8 cellular contexts compared by ENCODE assay signal in the genomic region with DNA sequence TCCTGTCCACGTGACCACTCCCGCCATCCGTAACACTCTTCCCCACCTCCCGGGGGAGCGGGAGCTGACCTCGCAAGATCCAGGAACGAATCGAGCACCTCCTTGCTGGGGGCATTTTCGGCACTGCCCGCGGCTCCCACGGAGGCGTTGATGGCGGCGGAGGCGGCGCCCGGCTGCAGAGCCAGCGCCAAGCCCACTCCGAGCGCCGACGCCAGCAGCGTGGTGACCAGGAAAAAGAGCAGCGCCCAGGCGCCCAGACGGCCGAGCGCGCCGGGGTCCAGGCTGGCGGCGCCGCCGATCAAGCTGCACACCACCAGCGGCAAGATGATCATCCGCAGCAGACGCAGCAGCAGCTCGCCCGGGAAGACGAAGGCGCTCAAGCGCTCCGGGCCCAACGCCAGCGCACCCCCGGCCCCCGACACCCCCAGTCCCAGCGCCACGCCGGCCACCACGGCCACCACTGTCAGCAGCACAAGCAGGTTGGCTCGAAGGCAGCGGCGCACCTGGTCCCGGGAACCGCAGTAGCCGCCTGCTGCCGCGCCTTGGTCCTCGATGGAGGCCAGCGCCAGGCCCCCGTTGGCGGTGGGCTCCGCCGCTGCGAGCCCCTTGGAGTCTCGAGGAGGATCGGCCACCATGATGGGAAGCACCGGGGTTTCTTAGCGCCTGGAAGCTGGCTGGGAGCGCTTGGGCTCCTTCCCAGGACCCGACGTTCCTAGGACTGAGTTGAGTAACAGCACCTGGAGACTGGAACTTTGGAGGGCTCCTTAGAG. TPM values are rescaled to one million over a fixed set of nuclear protein-coding genes. Genes with fewer than 3 reads are reported as not detected.
DNase-seq lines count a peak whose midpoint lies in the region; ATAC-seq, FAIRE-seq and TF ChIP-seq lines count a peak whose summit lies in the region.

No MANE protein-coding gene starts in this region.

- H2AFZ ChIP-seq in SK-N-SH (ENCODE audit: low read depth) (no peak overlapping the region), K562 (ENCODE audit: low read depth, low read length) (no peak overlapping the region)

- H3K9me3 ChIP-seq in BLaER1 (no peaks in the 10 kb centered on the region), SK-N-SH (no peaks in the 10 kb centered on the region), K562 (replicated peaks; ENCODE audit: control insufficient read depth, insufficient read depth, low read depth, low read length) (no peaks in the 10 kb centered on the region), small intestine (ENCODE audit: control insufficient read depth, low read depth) (no peaks in the 10 kb centered on the region)

- BruUV-seq in K562 (replicated peaks; lab: Mats Ljungman, UMichigan): no TSS peak

- H3F3A ChIP-seq in SK-N-SH (replicated peaks; ENCODE audit: insufficient read depth): peaks cover 25% of the 10 kb centered on the region

- H3K79me2 ChIP-seq in SK-N-SH (ENCODE audit: insufficient read depth) (peaks cover 59% of the 10 kb centered on the region), K562 (ENCODE audit: control insufficient read depth, insufficient read depth, low read length) (peaks cover 61% of the 10 kb centered on the region)

- FAIRE-seq in K562 (lab: Jason Lieb, UNC) (no peak), small intestine (lab: Jason Lieb, UNC) (no peak)

- H3K9ac ChIP-seq in BLaER1 (peak overlapping the region; percentile 99), SK-N-SH (peak overlapping the region; percentile 91), K562 (ENCODE audit: insufficient read depth in 1 of 2, low read depth in 2 of 2, low read length in 2 of 2) (peak overlapping the region; percentile 99)

- WGBS in SK-N-SH (ENCODE audit: low lambda C conversion rate): 0% methylated on average over 15 of the region's 74 CpGs
- WGBS in K562 (ENCODE audit: insufficient coverage, low coverage, missing lambda C conversion rate): 0% methylated on average over 58 of the region's 74 CpGs
- WGBS in small intestine, 3 donors: 0 to 1% (median 1%) methylated on average over 63 to 74 of the region's 74 CpGs

- H3K4me3 ChIP-seq in BLaER1 (peak overlapping the region; percentile 89), SK-N-SH (ENCODE audit: low read depth in 2 of 2, low read length in 1 of 2) (peak overlapping the region; percentile 62 to 95), K562 (peak overlapping the region; percentile 91), small intestine (ENCODE audit: low read depth in 1 of 2, low read length in 2 of 2) (peak overlapping the region; percentile 56 to 92)

- H4K20me1 ChIP-seq in BLaER1: peaks cover 58% of the 10 kb centered on the region
- peaks cover 9% of the 10 kb centered on the region; the same call in 1 of the 2 replicates for H4K20me1 ChIP-seq in SK-N-SH (ENCODE audit: insufficient read depth)
- peaks cover 43% of the 10 kb centered on the region for H4K20me1 ChIP-seq in K562 (replicated peaks; ENCODE audit: control insufficient read depth, insufficient read depth, low read length)

- TF ChIP-seq POLR2A in K562 (conservative IDR thresholded peaks at IDR 0.05): no peak

- H3K27ac ChIP-seq in BLaER1 (peak overlapping the region; percentile 95), SK-N-SH (ENCODE audit: low read depth in 2 of 2, low read length in 1 of 2) (peak overlapping the region; percentile 87 to 92), K562 (ENCODE audit: extremely low read depth, low read depth, low read length) (peak overlapping the region; percentile 95), small intestine (ENCODE audit: low read depth in 1 of 2, low read length in 1 of 2) (peak overlapping the region; percentile 2 to 85)

- intact Hi-C loops in K562 (cut with micrococcal nuclease): loop anchor here (5.0 kb wide), 1 partner anchor 40 kb away; no protein-coding TSS in a partner anchor

- H3K4me2 ChIP-seq in BLaER1 (peak overlapping the region; percentile 92), SK-N-SH (peak overlapping the region; percentile 98), K562 (ENCODE audit: insufficient read depth, low read length) (peak overlapping the region; percentile 92)

- in situ Hi-C loops in K562 (cut with MboI): no loop called here

- TF ChIP-seq CTCF in SK-N-SH (IDR thresholded peaks at IDR 0.05) (no peak), K562 (IDR thresholded peaks at IDR 0.05 in 2 of 3, conservative IDR thresholded peaks at IDR 0.05 in 1 of 3; ENCODE audit: insufficient read depth in 2 of 3, low read depth in 1 of 3, low read length in 3 of 3) (no peak)

- POLR2A ChIA-PET in SK-N-SH (lab: Yijun Ruan, JAX): interaction anchor here (0.6 to 1.5 kb wide), 4 partner anchors 40 to 53 kb away, joined by 3 to 6 read pairs (median 4); no protein-coding TSS in a partner anchor
- POLR2A ChIA-PET in K562 (lab: Yijun Ruan, JAX): interaction anchor here (0.6 to 5.9 kb wide), 34 partner anchors 9 to 1786 kb away, joined by 3 to 89 read pairs (median 4); partner anchors contain the start of genes DACT3 and ZC3H4

- H3K9me1 ChIP-seq in K562 (ENCODE audit: control insufficient read depth, insufficient read depth, low read length): peaks cover 5% of the 10 kb centered on the region

- TF ChIP-seq EP300 in SK-N-SH (IDR thresholded peaks at IDR 0.05; ENCODE audit: borderline replicate concordance in 1 of 2, low read depth in 1 of 2, low read length in 1 of 2) (no peak), K562 (IDR thresholded peaks at IDR 0.05; ENCODE audit: low read length) (no peak)

- no peaks in the 10 kb centered on the region for H3K9me2 ChIP-seq in SK-N-SH

- H3K36me3 ChIP-seq in BLaER1 (peaks cover 38% of the 10 kb centered on the region), SK-N-SH (replicated peaks in 1 of 2; ENCODE audit: control insufficient read depth in 1 of 2, insufficient read depth in 2 of 2, low read length in 1 of 2) (peaks cover 4 to 16% of the 10 kb centered on the region in 2 experiments), K562 (ENCODE audit: control insufficient read depth, insufficient read depth, low read length) (peaks cover 42% of the 10 kb centered on the region), small intestine (ENCODE audit: control insufficient read depth in 2 of 2, insufficient read depth in 2 of 2, low read length in 2 of 2) (peaks cover 0 to 6% of the 10 kb centered on the region in 2 donors)

- ATAC-seq in K562: peak; percentile 1; the same call in 1 of the 3 replicates
- ATAC-seq in HG03135 (IDR thresholded peaks at IDR 0.05; ENCODE audit: unreplicated experiment): no peak

- H3K27me3 ChIP-seq in BLaER1 (no peaks in the 10 kb centered on the region), SK-N-SH (ENCODE audit: insufficient read depth) (no peaks in the 10 kb centered on the region), K562 (ENCODE audit: control insufficient read depth in 2 of 2, insufficient read depth in 2 of 2, low read length in 2 of 2) (no peaks in the 10 kb centered on the region), small intestine (ENCODE audit: control insufficient read depth in 2 of 2, insufficient read depth in 2 of 2, low read length in 2 of 2) (no peaks in the 10 kb centered on the region)

- peak; percentile 76 for DNase-seq in HK-2 (ENCODE audit: unreplicated experiment)
- peak; percentile 74 for DNase-seq in SK-N-SH
- DNase-seq in K562 (ENCODE audit: extremely low read depth in 1 of 4, low spot score in 3 of 4): peak in 3 of 4 experiments; percentile 51 to 67 (median 52)
- peak; percentile 64 for DNase-seq in iPS-NIHi11 (ENCODE audit: low spot score)
- DNase-seq in small intestine: peak; percentile 20
- DNase-seq in NCI-H345 treated with DMSO at 0.1 percent for 48 hours (lab: John Stamatoyannopoulos, UW; ENCODE audit: unreplicated experiment): no peak

- CTCF ChIA-PET in SK-N-SH (lab: Yijun Ruan, JAX): interaction anchor here (1.0 to 2.3 kb wide), 9 partner anchors 21 to 53 kb away, joined by 3 to 16 read pairs (median 4); no protein-coding TSS in a partner anchor
- CTCF ChIA-PET in K562 (lab: Yijun Ruan, JAX; ENCODE audit: low intra/inter-chr PET ratio): no interaction called here

- H3K4me1 ChIP-seq in BLaER1: peaks cover 69% of the 10 kb centered on the region
- peaks cover 18 to 36% of the 10 kb centered on the region in 2 experiments; a peak in 3 of 4 replicates for H3K4me1 ChIP-seq in SK-N-SH (ENCODE audit: control insufficient read depth in 1 of 2, insufficient read depth in 2 of 2, low read depth in 1 of 2, low read length in 1 of 2)
- H3K4me1 ChIP-seq in K562 (replicated peaks in 1 of 2; ENCODE audit: control insufficient read depth in 2 of 2, insufficient read depth in 2 of 2, low read length in 2 of 2): peaks cover 32 to 49% of the 10 kb centered on the region in 2 experiments
- peaks cover 0 to 6% of the 10 kb centered on the region in 2 donors for H3K4me1 ChIP-seq in small intestine (ENCODE audit: control insufficient read depth in 2 of 2, insufficient read depth in 1 of 2, low read depth in 1 of 2, low read length in 1 of 2)

- TF ChIP-seq RAD21 in SK-N-SH (IDR thresholded peaks at IDR 0.05; ENCODE audit: low read length) (no peak), K562 (CRISPR knock-in tag; conservative IDR thresholded peaks at IDR 0.05 in 1 of 2, IDR thresholded peaks at IDR 0.05 in 1 of 2) (no peak)

RNA-seq across cellular contexts. Expression of gene SLC1A5, which starts 0.9 kb away (rescaled TPM):
- polyA plus RNA-seq in SK-N-SH (2012; rRNA removed) (76.7 and 80.4 TPM in 2 replicates), K562 (2011; rRNA removed) (134 and 227 TPM in 2 replicates), K562 (2014; fragmentation: Illumina TruSeq; extraction: Trizol) (250 and 336 TPM in 2 replicates), K562 (2014; fragmentation: Nextera tagmentation; extraction: Ambion mirVana) (10 to 100 TPM; 31.2 to 42.0 TPM), K562 (2014; rRNA removed) (169 and 256 TPM in 2 replicates), small intestine (100 to 1,000 TPM in 1 of 3 donors, 1 to 10 TPM in 2; 1.6 to 159 (median 7.0) TPM)
- 38.6 and 52.9 TPM in 2 replicates for polyA plus RNA-seq in SK-N-SH (2012; cell fraction: cytosol; rRNA removed)
- 59.2 and 69.9 TPM in 2 replicates for polyA plus RNA-seq in SK-N-SH (2012; cell fraction: nucleus; rRNA removed)
- 143 and 394 TPM in 2 replicates for total RNA-seq in K562 (2011; cell fraction: chromatin; rRNA removed; ENCODE audit: low replicate concordance)
- total RNA-seq in K562 (2011; cell fraction: nucleolus; rRNA removed): 510 and 601 TPM in 2 replicates
- 377 and 409 TPM in 2 replicates for total RNA-seq in K562 (2011; cell fraction: nucleoplasm; rRNA removed)
- total RNA-seq in K562 (2014; rRNA removed) (257 and 266 TPM in 2 replicates), K562 (2014; rRNA removed; fragmentation: Illumina TruSeq; extraction: Trizol) (77.5 and 94.9 TPM in 2 replicates), K562 (2015; rRNA removed; fragmentation: Illumina TruSeq; extraction: Trizol) (113 and 122 TPM in 2 replicates), K562 (2021) (398 and 417 TPM in 2 replicates)
- 233 and 332 TPM in 2 replicates for polyA plus RNA-seq in K562 (2011; cell fraction: cytosol; rRNA removed)
- polyA plus RNA-seq in K562 (2011; cell fraction: nucleus; rRNA removed): 141 and 179 TPM in 2 replicates
- 221 and 421 TPM in 2 replicates for polyA plus RNA-seq in K562 (2012)
- 150 and 164 TPM in 2 replicates for polyA minus RNA-seq in K562 (2011; rRNA and poly(A)+ RNA removed)
- 145 and 162 TPM in 2 replicates for polyA minus RNA-seq in K562 (2011; cell fraction: cytosol; rRNA and poly(A)+ RNA removed)
- polyA minus RNA-seq in K562 (2011; cell fraction: nucleus; rRNA and poly(A)+ RNA removed): 58.6 and 64.8 TPM in 2 replicates

RNA-seq across cellular contexts. Expression of gene STRN4, which starts 41.3 kb away (rescaled TPM):
- polyA plus RNA-seq in SK-N-SH (2012; rRNA removed) (73.1 and 92.8 TPM in 2 replicates), K562 (2011; rRNA removed) (42.8 and 60.4 TPM in 2 replicates), K562 (2014; fragmentation: Illumina TruSeq; extraction: Trizol) (34.8 and 63.9 TPM in 2 replicates), K562 (2014; fragmentation: Nextera tagmentation; extraction: Ambion mirVana) (1 to 10 TPM in 1 of 2 experiments, under 1 TPM in 1; 0.62 to 1.7 TPM), K562 (2014; rRNA removed) (81.4 and 83.7 TPM in 2 replicates), small intestine (10 to 100 TPM; 44.6 to 51.6 (median 50.5) TPM)
- 53.2 and 65.2 TPM in 2 replicates for polyA plus RNA-seq in SK-N-SH (2012; cell fraction: cytosol; rRNA removed)
- polyA plus RNA-seq in SK-N-SH (2012; cell fraction: nucleus; rRNA removed): 174 and 181 TPM in 2 replicates
- total RNA-seq in K562 (2011; cell fraction: chromatin; rRNA removed; ENCODE audit: low replicate concordance): 149 and 335 TPM in 2 replicates
- total RNA-seq in K562 (2011; cell fraction: nucleolus; rRNA removed): 167 and 175 TPM in 2 replicates
- 137 and 163 TPM in 2 replicates for total RNA-seq in K562 (2011; cell fraction: nucleoplasm; rRNA removed)
- total RNA-seq in K562 (2014; rRNA removed) (66.9 and 71.0 TPM in 2 replicates), K562 (2014; rRNA removed; fragmentation: Illumina TruSeq; extraction: Trizol) (18.0 and 21.6 TPM in 2 replicates), K562 (2015; rRNA removed; fragmentation: Illumina TruSeq; extraction: Trizol) (36.9 and 39.2 TPM in 2 replicates), K562 (2021) (79.2 and 82.7 TPM in 2 replicates)
- polyA plus RNA-seq in K562 (2011; cell fraction: cytosol; rRNA removed): 74.0 and 145 TPM in 2 replicates
- polyA plus RNA-seq in K562 (2011; cell fraction: nucleus; rRNA removed): 204 and 318 TPM in 2 replicates
- polyA plus RNA-seq in K562 (2012): 52.1 and 70.7 TPM in 2 replicates
- polyA minus RNA-seq in K562 (2011; rRNA and poly(A)+ RNA removed): 37.1 and 38.4 TPM in 2 replicates
- polyA minus RNA-seq in K562 (2011; cell fraction: cytosol; rRNA and poly(A)+ RNA removed): 49.1 and 68.4 TPM in 2 replicates
- 61.9 and 64.6 TPM in 2 replicates for polyA minus RNA-seq in K562 (2011; cell fraction: nucleus; rRNA and poly(A)+ RNA removed)

RNA-seq across cellular contexts. Expression of gene FKRP, which starts 41.7 kb away (rescaled TPM):
- polyA plus RNA-seq in SK-N-SH (2012; rRNA removed): 30.4 and 37.3 TPM in 2 replicates
- 17.3 and 24.0 TPM in 2 replicates for polyA plus RNA-seq in SK-N-SH (2012; cell fraction: cytosol; rRNA removed)
- polyA plus RNA-seq in SK-N-SH (2012; cell fraction: nucleus; rRNA removed): 89.1 and 93.7 TPM in 2 replicates
- 36.3 and 57.4 TPM in 2 replicates for total RNA-seq in K562 (2011; cell fraction: chromatin; rRNA removed; ENCODE audit: low replicate concordance)
- 33.4 and 35.1 TPM in 2 replicates for total RNA-seq in K562 (2011; cell fraction: nucleolus; rRNA removed)
- 38.6 TPM in 2 replicates for total RNA-seq in K562 (2011; cell fraction: nucleoplasm; rRNA removed)
- total RNA-seq in K562 (2014; rRNA removed): 8.2 and 11.3 TPM in 2 replicates
- total RNA-seq in K562 (2014; rRNA removed; fragmentation: Illumina TruSeq; extraction: Trizol): 4.9 and 5.0 TPM in 2 replicates
- 7.3 and 7.6 TPM in 2 replicates for total RNA-seq in K562 (2015; rRNA removed; fragmentation: Illumina TruSeq; extraction: Trizol)
- 11.2 and 14.9 TPM in 2 replicates for total RNA-seq in K562 (2021)
- polyA plus RNA-seq in K562 (2011; rRNA removed): 3.7 and 5.4 TPM in 2 replicates
- 4.9 and 11.1 TPM in 2 replicates for polyA plus RNA-seq in K562 (2011; cell fraction: cytosol; rRNA removed)
- polyA plus RNA-seq in K562 (2011; cell fraction: nucleus; rRNA removed): 12.2 and 17.7 TPM in 2 replicates
- 14.0 and 18.1 TPM in 2 replicates for polyA plus RNA-seq in K562 (2012)
- polyA plus RNA-seq in K562 (2014; fragmentation: Illumina TruSeq; extraction: Trizol): 6.5 and 10.2 TPM in 2 replicates
- 1 to 10 TPM in 1 of 2 experiments, under 1 TPM in 1; 0.68 to 1.1 TPM for polyA plus RNA-seq in K562 (2014; fragmentation: Nextera tagmentation; extraction: Ambion mirVana)
- polyA plus RNA-seq in K562 (2014; rRNA removed): 15.2 and 16.1 TPM in 2 replicates
- polyA minus RNA-seq in K562 (2011; rRNA and poly(A)+ RNA removed): 2.7 and 5.2 TPM in 2 replicates
- polyA minus RNA-seq in K562 (2011; cell fraction: cytosol; rRNA and poly(A)+ RNA removed): 3.1 and 6.5 TPM in 2 replicates
- polyA minus RNA-seq in K562 (2011; cell fraction: nucleus; rRNA and poly(A)+ RNA removed): 4.4 and 7.3 TPM in 2 replicates
- polyA plus RNA-seq in small intestine: 1 to 10 TPM; 7.0 to 9.3 (median 8.3) TPM

Comparison
In these comparisons a context has a peak if more than half of its experiments do, and no peak if none do; other contexts are left out.
1. H3K27ac ChIP-seq: peak in every context shown above with its lines; median percentile 95 in BLaER1; 95 in K562; 90 in SK-N-SH; 44 in small intestine.